ENCODE assay signal across 13 cellular contexts in the genomic region with DNA sequence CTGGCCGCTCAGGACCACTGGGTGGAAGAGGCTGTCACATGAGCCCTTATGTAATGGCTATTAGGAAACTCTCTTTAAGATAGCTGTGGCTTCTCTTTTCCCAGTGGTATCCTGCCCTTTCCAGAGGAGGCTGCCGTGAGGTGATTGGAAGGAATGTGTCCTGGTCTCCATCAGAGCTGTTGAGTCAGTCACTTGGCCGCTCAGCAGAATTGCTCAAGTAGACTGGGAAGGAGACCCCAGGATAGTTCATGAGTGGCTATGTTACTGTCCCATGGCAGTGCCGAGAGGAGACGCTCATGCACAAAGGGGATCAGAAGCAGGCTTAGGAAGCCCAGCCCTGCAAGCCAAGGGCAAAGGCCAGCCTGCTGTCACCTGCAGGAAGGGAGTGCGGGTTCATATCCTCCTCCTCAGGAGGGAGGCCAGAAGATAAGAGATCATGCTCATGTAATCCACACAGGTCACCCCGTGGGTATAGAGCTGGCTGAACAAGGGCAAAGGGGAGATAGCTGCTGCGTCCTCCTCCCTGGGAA.
DNase-seq lines count a peak whose midpoint lies in the region; ATAC-seq and TF ChIP-seq lines count a peak whose summit lies in the region.
"Had no signal": no experiment of that assay in that cellular context is flagged by ENCODE, and none has a peak within 500 bp of the region (broad histone marks: within the 10 kb centered on the region; RNA-seq: fewer than 3 reads in every experiment).

No MANE protein-coding gene starts in this region.

- peak overlapping the region; percentile 80; the same call in 1 of the 3 replicates for H2BK15ac ChIP-seq in IMR-90 (ENCODE audit: low read depth, low read length)

- H2BK120ac ChIP-seq in IMR-90 (ENCODE audit: low read depth, low read length): peak overlapping the region; percentile 36

- H4K8ac ChIP-seq in IMR-90 (ENCODE audit: low read depth in 2 of 2, low read length in 2 of 2): peak overlapping the region; percentile 27 to 55; a peak in 2 of 4 replicates

- POLR2A ChIA-PET in IMR-90 (lab: Charles Lee; ENCODE audit: unreplicated experiment): no interaction called here

- in situ Hi-C loops in IMR-90 (cut with MboI; ENCODE audit: low sequenced_read_pairs): no loop called here

- dilution Hi-C loops in IMR-90 (cut with HindIII; ENCODE audit: low sequenced_read_pairs, unreplicated experiment): no loop called here

- H3K9me1 ChIP-seq in IMR-90 (ENCODE audit: insufficient read depth, low read length): peaks cover 26% of the 10 kb centered on the region

- no peak overlapping the region for H3K4me2 ChIP-seq in IMR-90 (ENCODE audit: low read depth, low read length)
- H3K4me2 ChIP-seq: BLaER1 treated with 17β-estradiol and CSF1 and Interleukin-3, amounts not matched to agents 10 nM and 100 nM had no signal

- H3K9ac ChIP-seq in IMR-90 (ENCODE audit: low read depth, low read length) (no peak overlapping the region), duodenal mucosa (ENCODE audit: low read depth in 1 of 2, low read length in 2 of 2) (peak overlapping the region in 1 of 2 donors; percentile 7), mucosa of stomach (ENCODE audit: low read length) (peak overlapping the region; percentile 22)
- H3K9ac ChIP-seq: BLaER1 treated with 17β-estradiol and CSF1 and Interleukin-3, amounts not matched to agents 10 nM and 100 nM had no signal

- H3K14ac ChIP-seq in IMR-90 (replicated peaks; ENCODE audit: low read depth, low read length): peak overlapping the region; percentile 49; the same call in 1 of the 2 replicates

- CTCF ChIA-PET in IMR-90 (lab: Yijun Ruan, JAX): interaction anchor here (0.9 kb wide), 1 partner anchor 121 kb away, joined by 3 read pairs; no protein-coding TSS in a partner anchor

- H3K9me3 ChIP-seq in IMR-90 (ENCODE audit: control insufficient read depth, insufficient read depth, low read length) (no peaks in the 10 kb centered on the region), duodenal mucosa (ENCODE audit: control insufficient read depth in 1 of 2, low read length in 2 of 2) (no peaks in the 10 kb centered on the region), mucosa of stomach (ENCODE audit: control insufficient read depth, low read length) (no peaks in the 10 kb centered on the region), esophagus muscularis mucosa (no peaks in the 10 kb centered on the region)
- H3K9me3 ChIP-seq: lower lobe of right lung had no signal

- no peaks in the 10 kb centered on the region for H3K79me2 ChIP-seq in ACC112 (ENCODE audit: control insufficient read depth, insufficient read depth, low read length, unreplicated experiment)

- H3K36me3 ChIP-seq in ACC112 (ENCODE audit: insufficient read depth, low read length): no peaks in the 10 kb centered on the region
- no peaks in the 10 kb centered on the region for H3K36me3 ChIP-seq in IMR-90 (ENCODE audit: control insufficient read depth, insufficient read depth, low read length)
- H3K36me3 ChIP-seq in duodenal mucosa (ENCODE audit: control insufficient read depth in 1 of 2, insufficient read depth in 2 of 2, low read length in 2 of 2): no peaks in the 10 kb centered on the region
- H3K36me3 ChIP-seq in mucosa of stomach (ENCODE audit: control insufficient read depth, insufficient read depth, low read length): no peaks in the 10 kb centered on the region
- H3K36me3 ChIP-seq in esophagus muscularis mucosa: no peaks in the 10 kb centered on the region
- H3K36me3 ChIP-seq: BLaER1 treated with 17β-estradiol and CSF1 and Interleukin-3, amounts not matched to agents 10 nM and 100 nM; lower lobe of right lung had no signal

- H3K27ac ChIP-seq in ACC112 (ENCODE audit: low read depth, low read length) (peak overlapping the region; percentile 94), IMR-90 (ENCODE audit: insufficient read depth, low read length) (peak overlapping the region; percentile 4; the same call in 1 of the 2 replicates), duodenal mucosa (ENCODE audit: low read depth, low read length) (peak overlapping the region; percentile 52), esophagus muscularis mucosa (replicated peaks in 1 of 4) (no peak overlapping the region)
- H3K27ac ChIP-seq: BLaER1 treated with 17β-estradiol and CSF1 and Interleukin-3, amounts not matched to agents 10 nM and 100 nM; lower lobe of right lung had no signal

- H3K56ac ChIP-seq in IMR-90 (ENCODE audit: extremely low read depth, insufficient read depth, low read length): no peak overlapping the region

- no peak overlapping the region for H3K4me3 Mint-ChIP-seq in immature natural killer cell

- no peaks in the 10 kb centered on the region for H4K20me1 ChIP-seq in IMR-90 (ENCODE audit: insufficient read depth, low read length)
- H4K20me1 ChIP-seq: BLaER1 treated with 17β-estradiol and CSF1 and Interleukin-3, amounts not matched to agents 10 nM and 100 nM had no signal

- TF ChIP-seq POLR2A in IMR-90 (IDR thresholded peaks at IDR 0.05; ENCODE audit: low read depth, low read length) (no peak), esophagus muscularis mucosa (IDR thresholded peaks at IDR 0.05; ENCODE audit: low read depth) (no peak)

- peak overlapping the region; percentile 23; the same call in 1 of the 2 replicates for H3K4me3 ChIP-seq in ACC112 (ENCODE audit: low read depth, low read length)
- no peak overlapping the region for H3K4me3 ChIP-seq in IMR-90 (ENCODE audit: insufficient read depth, low read depth, low read length)
- peak overlapping the region; percentile 36 to 41 for H3K4me3 ChIP-seq in duodenal mucosa (ENCODE audit: low read depth in 1 of 2, low read length in 2 of 2)
- H3K4me3 ChIP-seq in mucosa of stomach (ENCODE audit: low read length): no peak overlapping the region
- H3K4me3 ChIP-seq in esophagus muscularis mucosa: no peak overlapping the region
- H3K4me3 ChIP-seq: BLaER1 treated with 17β-estradiol and CSF1 and Interleukin-3, amounts not matched to agents 10 nM and 100 nM; lower lobe of right lung had no signal

- H3K4ac ChIP-seq in IMR-90 (ENCODE audit: low read depth, low read length): peak overlapping the region; percentile 65

- no peak for TF ChIP-seq RAD21 in IMR-90 (IDR thresholded peaks at IDR 0.05; ENCODE audit: low read length)

- H4K91ac ChIP-seq in IMR-90 (ENCODE audit: insufficient read depth, low read depth, low read length): peak overlapping the region; percentile 70

- 0 out of 2 replicates have a peak overlapping the region, but pooled peaks have one; percentile 2 for H3K18ac ChIP-seq in IMR-90 (ENCODE audit: low read depth, low read length)

- H3K4me1 ChIP-seq in ACC112 (ENCODE audit: control insufficient read depth, insufficient read depth, low read length, unreplicated experiment) (peaks cover 43% of the 10 kb centered on the region), IMR-90 (ENCODE audit: control insufficient read depth, insufficient read depth, low read length) (peaks cover 28% of the 10 kb centered on the region), duodenal mucosa (ENCODE audit: control insufficient read depth in 1 of 2, insufficient read depth in 2 of 2, low read length in 2 of 2) (peaks cover 30 to 42% of the 10 kb centered on the region in 2 donors), mucosa of stomach (ENCODE audit: control insufficient read depth, insufficient read depth, low read length) (peaks cover 57% of the 10 kb centered on the region), esophagus muscularis mucosa (peaks cover 0 to 16% (median 0%) of the 10 kb centered on the region in 4 donors)

- peak overlapping the region; percentile 52 for H3K23ac ChIP-seq in IMR-90 (ENCODE audit: low read depth, low read length)

- no peak overlapping the region for H3K27ac Mint-ChIP-seq in immature natural killer cell

- no peaks in the 10 kb centered on the region for H3K4me1 Mint-ChIP-seq in immature natural killer cell

- no peaks in the 10 kb centered on the region for H3K36me3 Mint-ChIP-seq in immature natural killer cell

- peak; percentile 45 for ATAC-seq in IMR-90 (ENCODE audit: low read depth)

- peak overlapping the region; percentile 77 for H2BK20ac ChIP-seq in IMR-90 (ENCODE audit: low read depth, low read length)

- 100% methylated on average over 1 of the region's 8 CpGs; no CpG with 5 or more reads in 1 of the 2 experiments for WGBS in IMR-90 (ENCODE audit: extremely low coverage in 2 of 2, insufficient read length in 1 of 2), 2 experiments
- 71% methylated on average over 8 of the region's 8 CpGs for WGBS in esophagus muscularis mucosa

- H2AK9ac ChIP-seq in IMR-90 (replicated peaks; ENCODE audit: low read depth, low read length, poor library complexity): peak overlapping the region; percentile 60

- TF ChIP-seq CTCF in IMR-90 (conservative IDR thresholded peaks at IDR 0.05; ENCODE audit: low read depth, low read length) (no peak), esophagus muscularis mucosa (IDR thresholded peaks at IDR 0.05) (no peak)

- no TSS peak for BruUV-seq in IMR-90 (replicated peaks; lab: Mats Ljungman, UMichigan)

- peak overlapping the region; percentile 94 for H2AK5ac ChIP-seq in IMR-90 (ENCODE audit: low read depth, low read length)

- H3K27me3 ChIP-seq in ACC112 (ENCODE audit: insufficient read depth, low read length) (no peaks in the 10 kb centered on the region), IMR-90 (ENCODE audit: control insufficient read depth, insufficient read depth, low read length) (no peaks in the 10 kb centered on the region), duodenal mucosa (ENCODE audit: control insufficient read depth in 1 of 2, insufficient read depth in 2 of 2, low read length in 2 of 2) (no peaks in the 10 kb centered on the region), mucosa of stomach (ENCODE audit: control insufficient read depth, insufficient read depth, low read length) (no peaks in the 10 kb centered on the region), esophagus muscularis mucosa (no peaks in the 10 kb centered on the region)
- H3K27me3 ChIP-seq: BLaER1 treated with 17β-estradiol and CSF1 and Interleukin-3, amounts not matched to agents 10 nM and 100 nM had no signal

- peaks cover 0 to 2% (median 0%) of the 10 kb centered on the region in 3 donors for H3K27me3 Mint-ChIP-seq in immature natural killer cell (ENCODE audit: low read depth in 3 of 3)

- TF ChIP-seq EP300 in esophagus muscularis mucosa (IDR thresholded peaks at IDR 0.05): no peak

- no peak overlapping the region for H4K5ac ChIP-seq in IMR-90 (ENCODE audit: low read depth, low read length)

- H3K79me1 ChIP-seq in IMR-90 (ENCODE audit: low read depth in 1 of 2, low read length in 2 of 2): no peaks in the 10 kb centered on the region

- peak overlapping the region; percentile 66 for H2BK5ac ChIP-seq in IMR-90 (ENCODE audit: low read depth, low read length, poor library complexity, severe bottlenecking)

- DNase-seq in IMR-90 (peak; percentile 77), NCI-H510A (lab: John Stamatoyannopoulos, UW) (no peak), esophagus muscularis mucosa (ENCODE audit: extremely low spot score) (no peak), immature natural killer cell (no peak)
- no peak for DNase-seq in activated T-cell treated with anti-CD3 and anti-CD28 coated beads, Interleukin-2, amount 50 U/mL, for 48 hours
- DNase-seq: activated T-cell treated with anti-CD3 and anti-CD28 coated beads, Interleukin-2, amount 50 U/mL, for 1 hour; lower lobe of right lung; NCI-H2171; stimulated activated CD4-positive, alpha-beta T cell treated with anti-CD3 and anti-CD28 coated beads, Interleukin-2, amount 100 ng/mL, for 24 hours had no signal

- intact Hi-C loops in IMR-90 (cut with micrococcal nuclease) (no loop called here), esophagus muscularis mucosa (cut with DNase I) (no loop called here)

- H2AFZ ChIP-seq in ACC112 (ENCODE audit: low read length, unreplicated experiment): no peak overlapping the region
- H2AFZ ChIP-seq in IMR-90 (replicated peaks; ENCODE audit: low read length, poor library complexity): peak overlapping the region; percentile 65

- no peaks in the 10 kb centered on the region for H3K9me3 Mint-ChIP-seq in immature natural killer cell

Comparison
In these comparisons a context has a peak if more than half of its experiments do, and no peak if none do; other contexts are left out.
1. H3K27ac ChIP-seq: peak in ACC112 (single experiment), IMR-90 (single experiment) and duodenal mucosa (single experiment); none in esophagus muscularis mucosa (0 of 4).
2. H3K4me3 ChIP-seq: peak in ACC112 (single experiment) and duodenal mucosa (2 of 2); none in IMR-90 (single experiment), mucosa of stomach (single experiment) and esophagus muscularis mucosa (0 of 4).